14 cellular contexts compared by ENCODE assay signal in the genomic region with DNA sequence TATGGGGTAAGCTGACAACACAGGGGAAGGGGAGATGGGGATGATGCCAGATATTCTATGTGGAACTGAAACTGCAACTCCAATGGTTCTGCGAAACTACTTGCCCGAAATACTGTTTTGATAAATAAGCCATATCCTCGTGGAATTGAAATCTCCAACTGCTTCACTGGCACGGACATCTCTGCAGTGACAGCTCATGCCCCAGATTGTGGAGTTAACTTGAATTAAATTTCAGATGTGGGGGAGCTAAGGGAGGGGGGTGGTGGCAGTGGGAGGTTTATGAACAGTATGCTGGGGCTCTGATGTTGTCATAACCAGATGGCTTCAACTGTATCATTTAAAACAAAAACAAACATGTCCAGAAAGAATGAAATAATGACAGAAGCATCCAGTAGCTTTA. TPM values are rescaled to one million over a fixed set of nuclear protein-coding genes. Genes with fewer than 3 reads are reported as not detected.
"Had no signal": no experiment of that assay in that cellular context is flagged by ENCODE, and none has a peak within 500 bp of the region (broad histone marks: within the 10 kb centered on the region; RNA-seq: fewer than 3 reads in every experiment).

No MANE protein-coding gene starts in this region.

- ATAC-seq: activated naive CD4-positive, alpha-beta T cell treated with anti-CD3 and anti-CD28 coated beads, Interleukin-2, amount 50 U/mL, for 72 hours; activated T-cell treated with anti-CD3 and anti-CD28 coated beads, Interleukin-2, amount 50 U/mL, for 72 hours; body of pancreas had no signal

- H3K27me3 ChIP-seq: body of pancreas, tibial nerve had no signal

- H3K4me1 ChIP-seq: body of pancreas had no signal

- H3K9me3 ChIP-seq: body of pancreas, tibial nerve had no signal

- H3K27ac ChIP-seq: body of pancreas, tibial nerve had no signal

- H3K4me3 ChIP-seq: body of pancreas, smooth muscle cell, tibial nerve had no signal

- DNase-seq: activated CD4-positive, alpha-beta T cell treated with anti-CD3 and anti-CD28 coated beads, Interleukin-2, amount 10 ng/mL, durations not matched to agents 7 days and 5 days; activated CD8-positive, alpha-beta memory T cell treated with anti-CD3 and anti-CD28 coated beads, Interleukin-2, amount 50 U/mL, for 48 hours; activated gamma-delta T cell; activated T-cell treated with anti-CD3 and anti-CD28 coated beads, Interleukin-2, amount 50 U/mL, for 72 hours; amniotic stem cell; body of pancreas; erythroblast; kidney glomerular epithelial cell; nephron progenitor cell; occipital lobe; right cardiac atrium had no signal

RNA-seq across cellular contexts. Expression of a gene that starts 21.8 kb away (rescaled TPM):
- total RNA-seq: activated CD4-positive, alpha-beta T cell treated with anti-CD3 and anti-CD28 coated beads, Interleukin-2, amount 10 ng/mL, durations not matched to agents 7 days and 5 days had no signal
